ENCODE assay signal across 37 cellular contexts in genomic region chr19:3827306-3827705, GRCh38. TPM values are rescaled to one million over a fixed set of nuclear protein-coding genes. Genes with fewer than 3 reads are reported as not detected.
"Had no signal": no experiment of that assay in that cellular context is flagged by ENCODE, and none has a peak within 500 bp of the region (broad histone marks: within the 10 kb centered on the region; RNA-seq: fewer than 3 reads in every experiment).

No MANE protein-coding gene starts in this region.

- H3K4me1 Mint-ChIP-seq: activated CD4-positive, alpha-beta T cell treated with anti-CD3 and anti-CD28 coated beads, Interleukin-2, amount 10 ng/mL, durations not matched to agents 24 days and 14 days; activated naive CD4-positive, alpha-beta T cell treated with anti-CD3 and anti-CD28 coated beads, Interleukin-2, amount 10 ng/mL, durations not matched to agents 7 days and 5 days; activated naive CD8-positive, alpha-beta T cell treated with anti-CD3 and anti-CD28 coated beads, Interleukin-2, amount 10 ng/mL, durations not matched to agents 7 days and 5 days; activated naive CD8-positive, alpha-beta T cell treated with anti-CD3 and anti-CD28 coated beads, Interleukin-2, amount 50 U/mL, for 24 hours; central memory CD8-positive, alpha-beta T cell had no signal

- H3K36me3 Mint-ChIP-seq: activated CD4-positive, alpha-beta memory T cell treated with anti-CD3 and anti-CD28 coated beads for 36 hours; activated naive CD4-positive, alpha-beta T cell treated with anti-CD3 and anti-CD28 coated beads, Interleukin-2, amount 10 ng/mL, durations not matched to agents 7 days and 5 days; activated naive CD4-positive, alpha-beta T cell treated with anti-CD3 and anti-CD28 coated beads, Interleukin-2, amount 50 U/mL, for 24 hours; activated naive CD8-positive, alpha-beta T cell; activated naive CD8-positive, alpha-beta T cell treated with anti-CD3 and anti-CD28 coated beads, Interleukin-2, amount 10 ng/mL, durations not matched to agents 7 days and 5 days; brain had no signal

- H3K27ac ChIP-seq: ascending aorta, cardiac muscle cell, VCaP had no signal

- DNase-seq: activated B cell treated with CpG ODN at 0.5 μM for 24 hours; activated CD4-positive, alpha-beta memory T cell treated with anti-CD3 and anti-CD28 coated beads for 36 hours; activated CD4-positive, alpha-beta T cell treated with anti-CD3 and anti-CD28 coated beads for 4 hours; activated CD4-positive, alpha-beta T cell treated with anti-CD3 and anti-CD28 coated beads, Interleukin-2, amount 10 ng/mL, durations not matched to agents 24 days and 14 days; activated CD4-positive, alpha-beta T cell treated with anti-CD3 and anti-CD28 coated beads, Interleukin-2, amount 50 U/mL, for 1 hour; activated CD4-positive, alpha-beta T cell treated with anti-CD3 and anti-CD28 coated beads, Interleukin-2, amount 50 U/mL, for 4 hours; activated CD4-positive, CD25-positive, alpha-beta regulatory T cell treated with anti-CD3 and anti-CD28 coated beads, Interleukin-2, amount 50 U/mL, for 72 hours; activated CD8-positive, alpha-beta memory T cell treated with anti-CD3 and anti-CD28 coated beads, Interleukin-2, amount 50 U/mL, for 48 hours; activated CD8-positive, alpha-beta T cell treated with anti-CD3 and anti-CD28 coated beads for 36 hours; activated effector memory CD4-positive, alpha-beta T cell treated with Interleukin-2 at 50 U/mL for 16 hours; activated gamma-delta T cell; activated naive CD4-positive, alpha-beta T cell treated with anti-CD3 and anti-CD28 coated beads, Interleukin-2, amount 10 ng/mL, durations not matched to agents 7 days and 5 days; activated naive CD4-positive, alpha-beta T cell treated with Interleukin-2 at 50 U/mL for 16 hours; activated naive CD8-positive, alpha-beta T cell treated with anti-CD3 and anti-CD28 coated beads, Interleukin-2, amount 10 ng/mL, durations not matched to agents 7 days and 5 days; activated naive CD8-positive, alpha-beta T cell treated with anti-CD3 and anti-CD28 coated beads, Interleukin-2, amount 50 U/mL, for 24 hours; activated T-cell treated with anti-CD3 and anti-CD28 coated beads, Interleukin-2, amount 50 U/mL, for 24 hours; activated T-cell treated with anti-CD3 and anti-CD28 coated beads, Interleukin-2, amount 50 U/mL, for 48 hours; amygdala; anterior cingulate cortex; caudate nucleus; cerebellar nuclear complex; T-helper 1 cell; T-helper 2 cell; T-helper 9 cell had no signal

- H3K4me3 ChIP-seq: ascending aorta, cardiac muscle cell had no signal

- ATAC-seq: activated CD8-positive, alpha-beta T cell treated with anti-CD3 and anti-CD28 coated beads for 36 hours; activated naive CD8-positive, alpha-beta T cell treated with anti-CD3 and anti-CD28 coated beads, Interleukin-2, amount 50 U/mL, for 24 hours had no signal

- H3K36me3 ChIP-seq: ascending aorta, cardiac muscle cell had no signal

- H3K4me1 ChIP-seq: ascending aorta had no signal

- H3K9me3 ChIP-seq: ascending aorta had no signal

- H3K4me3 Mint-ChIP-seq: activated B cell treated with CpG ODN at 0.5 μM for 24 hours; activated CD4-positive, alpha-beta memory T cell treated with anti-CD3 and anti-CD28 coated beads for 36 hours; activated CD4-positive, alpha-beta T cell treated with anti-CD3 and anti-CD28 coated beads, Interleukin-2, amount 10 ng/mL, durations not matched to agents 24 days and 14 days; activated CD8-positive, alpha-beta T cell treated with anti-CD3 and anti-CD28 coated beads for 36 hours; activated naive CD4-positive, alpha-beta T cell treated with anti-CD3 and anti-CD28 coated beads, Interleukin-2, amount 10 ng/mL, durations not matched to agents 7 days and 5 days; activated naive CD4-positive, alpha-beta T cell treated with anti-CD3 and anti-CD28 coated beads, Interleukin-2, amount 50 U/mL, for 24 hours; activated naive CD8-positive, alpha-beta T cell; activated naive CD8-positive, alpha-beta T cell treated with anti-CD3 and anti-CD28 coated beads, Interleukin-2, amount 10 ng/mL, durations not matched to agents 7 days and 5 days; activated naive CD8-positive, alpha-beta T cell treated with anti-CD3 and anti-CD28 coated beads, Interleukin-2, amount 50 U/mL, for 24 hours; activated T-cell treated with anti-CD3 and anti-CD28 coated beads, Interleukin-2, amount 50 U/mL, for 24 hours; brain; central memory CD8-positive, alpha-beta T cell; T-helper 1 cell treated with Interleukin-12 subunit alpha and Interleukin-12 subunit beta and Interleukin-4 antibody, amounts not matched to agents 30 μg/mL and 1 μg/mL, for 36 hours; T-helper 2 cell treated with Interferon-gamma antibody and Interleukin-4, amounts not matched to agents 5 μg/mL and 100 μg/mL, for 36 hours had no signal

- H3K27me3 Mint-ChIP-seq: activated naive CD4-positive, alpha-beta T cell treated with anti-CD3 and anti-CD28 coated beads, Interleukin-2, amount 50 U/mL, for 24 hours; activated naive CD8-positive, alpha-beta T cell; activated naive CD8-positive, alpha-beta T cell treated with anti-CD3 and anti-CD28 coated beads, Interleukin-2, amount 10 ng/mL, durations not matched to agents 7 days and 5 days; central memory CD8-positive, alpha-beta T cell had no signal

- H3K27ac Mint-ChIP-seq: activated B cell treated with CpG ODN at 0.5 μM for 24 hours; activated CD4-positive, alpha-beta T cell treated with anti-CD3 and anti-CD28 coated beads, Interleukin-2, amount 10 ng/mL, durations not matched to agents 24 days and 14 days; activated CD8-positive, alpha-beta T cell treated with anti-CD3 and anti-CD28 coated beads for 36 hours; activated naive CD4-positive, alpha-beta T cell treated with anti-CD3 and anti-CD28 coated beads, Interleukin-2, amount 10 ng/mL, durations not matched to agents 7 days and 5 days; activated naive CD4-positive, alpha-beta T cell treated with anti-CD3 and anti-CD28 coated beads, Interleukin-2, amount 50 U/mL, for 24 hours; activated naive CD8-positive, alpha-beta T cell; activated naive CD8-positive, alpha-beta T cell treated with anti-CD3 and anti-CD28 coated beads, Interleukin-2, amount 10 ng/mL, durations not matched to agents 7 days and 5 days; activated naive CD8-positive, alpha-beta T cell treated with anti-CD3 and anti-CD28 coated beads, Interleukin-2, amount 50 U/mL, for 24 hours; activated T-cell treated with anti-CD3 and anti-CD28 coated beads, Interleukin-2, amount 50 U/mL, for 24 hours; activated T-helper 2 cell treated with anti-CD3 and anti-CD28 coated beads, Interferon-gamma antibody, Interleukin-2, Interleukin-4, amounts not matched to agents 10 μg/mL and 5 μg/mL and 100 μg/mL, durations not matched to agents 14 hours and 24 hours and 36 hours; brain; T-helper 2 cell treated with Interferon-gamma antibody and Interleukin-4, amounts not matched to agents 5 μg/mL and 100 μg/mL, for 36 hours had no signal

- H3K27me3 ChIP-seq: ascending aorta, cardiac muscle cell had no signal

- H3K9me3 Mint-ChIP-seq: activated B cell treated with CpG ODN at 0.5 μM for 24 hours; activated CD4-positive, alpha-beta memory T cell treated with anti-CD3 and anti-CD28 coated beads for 36 hours; activated CD4-positive, alpha-beta T cell treated with anti-CD3 and anti-CD28 coated beads, Interleukin-2, amount 10 ng/mL, durations not matched to agents 24 days and 14 days; activated CD8-positive, alpha-beta T cell treated with anti-CD3 and anti-CD28 coated beads for 36 hours; activated naive CD4-positive, alpha-beta T cell treated with anti-CD3 and anti-CD28 coated beads, Interleukin-2, amount 10 ng/mL, durations not matched to agents 7 days and 5 days; activated naive CD4-positive, alpha-beta T cell treated with anti-CD3 and anti-CD28 coated beads, Interleukin-2, amount 50 U/mL, for 24 hours; activated naive CD8-positive, alpha-beta T cell treated with anti-CD3 and anti-CD28 coated beads, Interleukin-2, amount 10 ng/mL, durations not matched to agents 7 days and 5 days; activated naive CD8-positive, alpha-beta T cell treated with anti-CD3 and anti-CD28 coated beads, Interleukin-2, amount 50 U/mL, for 24 hours; activated T-cell treated with anti-CD3 and anti-CD28 coated beads, Interleukin-2, amount 50 U/mL, for 24 hours; activated T-helper 2 cell treated with anti-CD3 and anti-CD28 coated beads, Interferon-gamma antibody, Interleukin-2, Interleukin-4, amounts not matched to agents 10 μg/mL and 5 μg/mL and 100 μg/mL, durations not matched to agents 14 hours and 24 hours and 36 hours; central memory CD8-positive, alpha-beta T cell; T-helper 1 cell treated with Interleukin-12 subunit alpha and Interleukin-12 subunit beta and Interleukin-4 antibody, amounts not matched to agents 30 μg/mL and 1 μg/mL, for 36 hours; T-helper 2 cell treated with Interferon-gamma antibody and Interleukin-4, amounts not matched to agents 5 μg/mL and 100 μg/mL, for 36 hours had no signal

RNA-seq across cellular contexts. Expression of gene MATK, which starts 41.1 kb away (rescaled TPM):
- total RNA-seq: ascending aorta, bronchial epithelial cell, chondrocyte had no signal

RNA-seq across cellular contexts. Expression of gene ZFR2, which starts 41.5 kb away (rescaled TPM):
- total RNA-seq: activated CD4-positive, alpha-beta T cell treated with anti-CD3 and anti-CD28 coated beads, Interleukin-2, amount 10 ng/mL, durations not matched to agents 24 days and 14 days; ascending aorta; bronchial epithelial cell; chondrocyte had no signal

RNA-seq across cellular contexts. Expression of gene ATCAY, which starts 53.2 kb away (rescaled TPM):
- total RNA-seq: activated B cell treated with CpG ODN at 0.5 μM for 24 hours; activated CD4-positive, alpha-beta memory T cell treated with anti-CD3 and anti-CD28 coated beads for 36 hours; activated CD4-positive, alpha-beta T cell treated with anti-CD3 and anti-CD28 coated beads, Interleukin-2, amount 10 ng/mL, durations not matched to agents 24 days and 14 days; activated CD8-positive, alpha-beta memory T cell treated with anti-CD3 and anti-CD28 coated beads for 36 hours; activated CD8-positive, alpha-beta T cell treated with anti-CD3 and anti-CD28 coated beads for 36 hours; activated naive CD8-positive, alpha-beta T cell treated with anti-CD3 and anti-CD28 coated beads, Interleukin-2, amount 10 ng/mL, durations not matched to agents 7 days and 5 days; activated T-helper 2 cell treated with anti-CD3 and anti-CD28 coated beads, Interferon-gamma antibody, Interleukin-2, Interleukin-4, amounts not matched to agents 10 μg/mL and 5 μg/mL and 100 μg/mL, durations not matched to agents 14 hours and 24 hours and 36 hours; ascending aorta; bronchial epithelial cell; chondrocyte had no signal

RNA-seq across cellular contexts. Expression of gene RAX2, which starts 55.3 kb away (rescaled TPM):
- total RNA-seq: activated B cell treated with CpG ODN at 0.5 μM for 24 hours; activated CD4-positive, alpha-beta memory T cell treated with anti-CD3 and anti-CD28 coated beads for 36 hours; activated CD4-positive, alpha-beta T cell treated with anti-CD3 and anti-CD28 coated beads, Interleukin-2, amount 10 ng/mL, durations not matched to agents 24 days and 14 days; activated CD8-positive, alpha-beta memory T cell treated with anti-CD3 and anti-CD28 coated beads for 36 hours; activated CD8-positive, alpha-beta T cell treated with anti-CD3 and anti-CD28 coated beads for 36 hours; activated naive CD8-positive, alpha-beta T cell treated with anti-CD3 and anti-CD28 coated beads, Interleukin-2, amount 10 ng/mL, durations not matched to agents 7 days and 5 days; activated T-helper 2 cell treated with anti-CD3 and anti-CD28 coated beads, Interferon-gamma antibody, Interleukin-2, Interleukin-4, amounts not matched to agents 10 μg/mL and 5 μg/mL and 100 μg/mL, durations not matched to agents 14 hours and 24 hours and 36 hours; ascending aorta; bronchial epithelial cell; cardiac muscle cell; chondrocyte had no signal
